ENCODE assay signal across 8 cellular contexts in the genomic region with DNA sequence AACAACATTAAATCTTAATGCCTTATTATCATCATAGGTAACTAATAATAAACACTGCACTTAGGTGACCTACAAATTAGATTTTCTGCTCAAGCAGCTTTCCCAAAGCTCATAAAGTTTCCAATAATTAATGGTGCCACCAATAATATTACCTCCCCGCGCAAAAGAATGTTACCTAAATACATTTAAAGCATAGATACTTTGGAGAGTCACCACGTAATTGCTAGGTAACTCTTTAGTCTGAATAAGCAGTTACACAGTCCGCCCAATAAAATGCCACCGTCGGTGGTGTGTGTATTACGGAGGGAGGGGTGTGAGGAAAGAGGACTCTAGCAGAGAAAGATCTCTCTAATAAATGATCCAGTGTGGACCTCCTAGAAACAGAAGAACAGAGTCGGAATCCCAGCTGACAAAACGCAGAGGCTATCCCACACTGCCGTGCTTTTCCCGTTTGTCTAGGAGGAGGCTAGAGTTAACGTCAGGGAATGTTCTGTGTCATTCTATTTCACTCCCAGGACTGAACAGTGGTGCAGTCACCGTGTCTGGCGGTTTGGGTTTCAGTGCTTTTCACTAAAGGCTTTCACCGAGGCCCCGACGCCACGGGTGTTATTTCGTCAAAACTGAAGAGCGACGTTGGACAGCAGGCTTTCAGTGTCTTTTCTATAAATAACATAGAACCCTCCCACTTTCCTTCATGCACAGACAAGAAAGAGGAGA. TPM values are rescaled to one million over a fixed set of nuclear protein-coding genes. Genes with fewer than 3 reads are reported as not detected.
A peak's percentile ranks its signal among the peaks of the same experiment; 100 is the strongest.
DNase-seq lines count a peak whose midpoint lies in the region; ATAC-seq and TF ChIP-seq lines count a peak whose summit lies in the region.

No MANE protein-coding gene starts in this region.

- H2AFZ ChIP-seq in hepatocyte: peak overlapping the region; percentile 92

- BruUV-seq in Calu3 (replicated peaks; lab: Mats Ljungman, UMichigan): no TSS peak

- TF ChIP-seq CTCF in Calu3 (IDR thresholded peaks at IDR 0.05; ENCODE audit: unreplicated experiment) (no peak), astrocyte of the cerebellum (IDR thresholded peaks at IDR 0.05; ENCODE audit: low read depth, low read length, missing control alignments) (no peak), hepatocyte (IDR thresholded peaks at IDR 0.05; ENCODE audit: poor library complexity) (no peak), retinal pigment epithelial cell (conservative IDR thresholded peaks at IDR 0.05; ENCODE audit: low read depth, low read length) (no peak)

- peak overlapping the region; percentile 85 for H3K4me2 ChIP-seq in hepatocyte

- no peaks in the 10 kb centered on the region for H3K27me3 ChIP-seq in hepatocyte

- H3K27ac Mint-ChIP-seq in Calu3 (ENCODE audit: unreplicated experiment): peak overlapping the region; percentile 55

- H3K27ac ChIP-seq in hepatocyte: peak overlapping the region; percentile 95

- DNase-seq in Calu3 (peak; percentile 4), KG1 (lab: John Stamatoyannopoulos, UW) (peak; percentile 74), SW480 (ENCODE audit: low spot score) (peak; percentile 73), astrocyte of the cerebellum (ENCODE audit: low read depth) (no peak), hepatocyte (ENCODE audit: low spot score) (peak; percentile 66), retinal pigment epithelial cell (ENCODE audit: low read depth) (peak; percentile 12), GOT3 (lab: John Stamatoyannopoulos, UW) (no peak)

- H3K4me3 ChIP-seq in astrocyte of the cerebellum (ENCODE audit: low read depth, low read length) (peak overlapping the region; percentile 91), hepatocyte (peak overlapping the region; percentile 74), retinal pigment epithelial cell (ENCODE audit: low read length) (peak overlapping the region; percentile 92)

- 7% methylated on average over 21 of the region's 21 CpGs for WGBS in hepatocyte (ENCODE audit: low lambda C conversion rate, missing lambda C conversion rate)

- ATAC-seq in GM21529 (IDR thresholded peaks at IDR 0.05; ENCODE audit: unreplicated experiment): peak; percentile 48

- no peaks in the 10 kb centered on the region for H3K9me2 ChIP-seq in hepatocyte (replicated peaks; ENCODE audit: insufficient read depth)

- peaks cover 28% of the 10 kb centered on the region for H3K36me3 Mint-ChIP-seq in Calu3 (ENCODE audit: insufficient read depth, unreplicated experiment)

- no peaks in the 10 kb centered on the region for H3K4me1 Mint-ChIP-seq in Calu3 (ENCODE audit: low read depth, unreplicated experiment)

- in situ Hi-C loops in astrocyte of the cerebellum (cut with HindIII; ENCODE audit: low sequenced_read_pairs): no loop called here

- no peaks in the 10 kb centered on the region for H3K27me3 Mint-ChIP-seq in Calu3 (ENCODE audit: unreplicated experiment)

- H3K36me3 ChIP-seq in hepatocyte (replicated peaks; ENCODE audit: insufficient read depth, low read depth): no peaks in the 10 kb centered on the region

- H4K20me1 ChIP-seq in hepatocyte (ENCODE audit: insufficient read depth, poor library complexity, severe bottlenecking): no peaks in the 10 kb centered on the region

- no peaks in the 10 kb centered on the region for H3K9me3 Mint-ChIP-seq in Calu3 (ENCODE audit: low read depth, unreplicated experiment)

- CTCF ChIA-PET in Calu3 (lab: Charles Lee): interaction anchor here (1.0 kb wide), 1 partner anchor 73 kb away, joined by 4 read pairs; no protein-coding TSS in a partner anchor

- no peaks in the 10 kb centered on the region for H3K9me3 ChIP-seq in hepatocyte (ENCODE audit: low read depth)

- intact Hi-C loops in Calu3 (cut with micrococcal nuclease; ENCODE audit: unreplicated experiment): no loop called here

- peaks cover 16% of the 10 kb centered on the region for H3K79me2 ChIP-seq in hepatocyte

- H3K4me1 ChIP-seq in hepatocyte (ENCODE audit: insufficient read depth): peaks cover 9% of the 10 kb centered on the region

- peak overlapping the region; percentile 76 for H3K4me3 Mint-ChIP-seq in Calu3 (ENCODE audit: low read depth, unreplicated experiment)

RNA-seq across cellular contexts. Expression of a gene that starts 0.6 kb away (rescaled TPM):
- total RNA-seq in Calu3 (2022): 12.8 and 15.0 TPM in 2 replicates
- 33.9 and 43.5 TPM in 2 replicates for total RNA-seq in hepatocyte
- 31.1 and 35.2 TPM in 2 replicates for polyA plus RNA-seq in hepatocyte

Comparison
In these comparisons a context has a peak if more than half of its experiments do, and no peak if none do; other contexts are left out.
1. DNase-seq: peak in Calu3 (single experiment), KG1 (single experiment), SW480 (single experiment), hepatocyte (single experiment) and retinal pigment epithelial cell (single experiment); none in astrocyte of the cerebellum (single experiment) and GOT3 (single experiment).
2. Peak in every context shown above with its lines, with median percentiles within 50 percentile points of each other: H3K4me3 ChIP-seq.